In the genomic region with DNA sequence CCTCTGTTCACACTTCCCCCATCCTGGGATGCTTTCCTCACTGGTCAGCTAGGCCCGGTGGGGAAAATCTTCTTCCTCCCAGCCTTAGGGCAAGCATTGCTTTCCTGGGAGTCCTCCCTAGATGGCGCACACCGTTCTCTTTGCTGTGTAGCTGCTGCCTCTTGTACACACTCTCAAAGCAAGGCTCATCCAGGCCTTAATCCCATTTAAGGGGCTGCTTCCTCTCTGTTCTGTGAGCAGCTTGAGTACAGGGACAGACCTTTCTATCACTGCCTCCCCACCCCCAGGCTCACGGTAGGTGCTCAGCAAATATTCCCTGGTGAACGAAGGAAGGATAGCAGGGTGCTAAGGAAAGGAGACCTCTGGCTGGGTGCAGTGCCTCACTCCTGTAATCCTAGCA, we compare ENCODE assay signal across 11 cellular contexts. TPM values are rescaled to one million over a fixed set of nuclear protein-coding genes. Genes with fewer than 3 reads are reported as not detected.
DNase-seq lines count a peak whose midpoint lies in the region; ATAC-seq and TF ChIP-seq lines count a peak whose summit lies in the region.
"Had no signal": no experiment of that assay in that cellular context is flagged by ENCODE, and none has a peak within 500 bp of the region (broad histone marks: within the 10 kb centered on the region; RNA-seq: fewer than 3 reads in every experiment).

No MANE protein-coding gene starts in this region.

- no peak overlapping the region for H3K27ac ChIP-seq in mammary epithelial cell (ENCODE audit: insufficient read depth, low read depth, low read length)
- H3K27ac ChIP-seq: BLaER1 treated with 17β-estradiol and CSF1 and Interleukin-3, amounts not matched to agents 10 nM and 100 nM had no signal

- ATAC-seq in natural killer cell (no peak), GM21447 (IDR thresholded peaks at IDR 0.05; ENCODE audit: unreplicated experiment) (no peak)

- no peaks in the 10 kb centered on the region for H3K9me3 Mint-ChIP-seq in natural killer cell

- no peaks in the 10 kb centered on the region for H3K9me3 ChIP-seq in mammary epithelial cell (replicated peaks; ENCODE audit: insufficient read depth, low read length)
- H3K9me3 ChIP-seq: BLaER1 treated with 17β-estradiol and CSF1 and Interleukin-3, amounts not matched to agents 10 nM and 100 nM had no signal

- no peak overlapping the region for H3K4me2 ChIP-seq in mammary epithelial cell (ENCODE audit: insufficient read depth, low read depth, low read length)
- H3K4me2 ChIP-seq: BLaER1 treated with 17β-estradiol and CSF1 and Interleukin-3, amounts not matched to agents 10 nM and 100 nM had no signal

- CTCF ChIA-PET in mammary epithelial cell (lab: Charles Lee; ENCODE audit: low non-redundant PET), result interaction anchor here (0.6 kb wide), 1 partner anchor 89 kb away, joined by 3 read pairs; no protein-coding TSS in a partner anchor

- no peak overlapping the region for H3K4me3 ChIP-seq in mammary epithelial cell (replicated peaks in 1 of 3; ENCODE audit: insufficient read depth in 1 of 3, low read depth in 2 of 3, low read length in 3 of 3)
- H3K4me3 ChIP-seq: BLaER1 treated with 17β-estradiol and CSF1 and Interleukin-3, amounts not matched to agents 10 nM and 100 nM had no signal

- H3K36me3 Mint-ChIP-seq in natural killer cell, result no peaks in the 10 kb centered on the region

- H3K9ac ChIP-seq in mammary epithelial cell (ENCODE audit: insufficient read depth, low read length), result no peak overlapping the region
- H3K9ac ChIP-seq: BLaER1 treated with 17β-estradiol and CSF1 and Interleukin-3, amounts not matched to agents 10 nM and 100 nM had no signal

- H3K4me1 Mint-ChIP-seq in natural killer cell, result no peaks in the 10 kb centered on the region

- no peaks in the 10 kb centered on the region for H3K79me2 ChIP-seq in mammary epithelial cell (ENCODE audit: insufficient read depth, low read length)

- H3K36me3 ChIP-seq in mammary epithelial cell (ENCODE audit: insufficient read depth, low read length), result no peaks in the 10 kb centered on the region

- H3K4me3 Mint-ChIP-seq in natural killer cell, result no peak overlapping the region

- no peak overlapping the region for H2AFZ ChIP-seq in mammary epithelial cell (ENCODE audit: low read depth, low read length)

- peaks cover 0 to 7% of the 10 kb centered on the region in 2 donors for H3K27me3 Mint-ChIP-seq in natural killer cell (ENCODE audit: low read depth in 2 of 2)

- WGBS in mammary epithelial cell (ENCODE audit: low coverage, missing lambda C conversion rate), result 83% methylated on average over 5 of the region's 5 CpGs

- intact Hi-C loops in mammary epithelial cell (cut with micrococcal nuclease) (no loop called here), natural killer cell (cut with micrococcal nuclease) (no loop called here)

- no peaks in the 10 kb centered on the region for H4K20me1 ChIP-seq in mammary epithelial cell (ENCODE audit: insufficient read depth, low read length)
- H4K20me1 ChIP-seq: BLaER1 treated with 17β-estradiol and CSF1 and Interleukin-3, amounts not matched to agents 10 nM and 100 nM had no signal

- DNase-seq in NCI-H2029 (lab: John Stamatoyannopoulos, UW) (peak; percentile 11), NCI-H2029 treated with DMSO at 0.1 percent for 48 hours (lab: John Stamatoyannopoulos, UW) (no peak), NCI-H510A (lab: John Stamatoyannopoulos, UW) (peak; percentile 50), mammary epithelial cell (peak; percentile 14), retina (peak; percentile 56), amygdala (lab: John Stamatoyannopoulos, UW) (no peak), natural killer cell (no peak)
- DNase-seq: NCI-H2171; stimulated activated CD4-positive, alpha-beta T cell treated with anti-CD3 and anti-CD28 coated beads, Interleukin-4, amount 100 ng/mL, for 4 hours had no signal

- in situ Hi-C loops in mammary epithelial cell (cut with MboI; ENCODE audit: low sequenced_read_pairs in 2 of 2), result no loop called here

- BruUV-seq in mammary epithelial cell (replicated peaks; lab: Mats Ljungman, UMichigan), result no TSS peak

- H3K4me1 ChIP-seq in mammary epithelial cell (ENCODE audit: insufficient read depth, low read length), result peaks cover 5% of the 10 kb centered on the region

- dilution Hi-C loops in mammary epithelial cell (cut with HindIII; ENCODE audit: low sequenced_read_pairs), result no loop called here

- no peaks in the 10 kb centered on the region for H3K27me3 ChIP-seq in mammary epithelial cell (ENCODE audit: insufficient read depth, low read length)
- H3K27me3 ChIP-seq: BLaER1 treated with 17β-estradiol and CSF1 and Interleukin-3, amounts not matched to agents 10 nM and 100 nM had no signal

- no peak overlapping the region for H3K27ac Mint-ChIP-seq in natural killer cell

- TF ChIP-seq CTCF in mammary epithelial cell (conservative IDR thresholded peaks at IDR 0.05 in 1 of 2, IDR thresholded peaks at IDR 0.05 in 1 of 2; ENCODE audit: extremely low read depth in 1 of 2, insufficient read depth in 1 of 2, low read depth in 1 of 2, low read length in 2 of 2) (peak in 1 of 2 donors; percentile 29), natural killer cell (IDR thresholded peaks at IDR 0.05) (no peak)

RNA-seq across cellular contexts. Expression of gene SLC7A10, which starts 11.0 kb away (rescaled TPM):
- total RNA-seq in mammary epithelial cell, result not detected
- polyA plus RNA-seq in mammary epithelial cell, result not detected
- polyA minus RNA-seq in mammary epithelial cell, result not detected
- total RNA-seq in natural killer cell, result not detected

RNA-seq across cellular contexts. Expression of gene LRP3, which starts 20.5 kb away (rescaled TPM):
- total RNA-seq in mammary epithelial cell (10 to 100 TPM; 12.1 to 18.8 TPM), natural killer cell (under 1 TPM in 2 of 3 donors, not detected in 1; 0.33 to 0.38 TPM)
- 1.8 TPM for polyA plus RNA-seq in mammary epithelial cell
- 5.2 TPM for polyA minus RNA-seq in mammary epithelial cell

Comparison
In these comparisons a context has a peak if more than half of its experiments do, and no peak if none do; other contexts are left out.
1. DNase-seq: peak in NCI-H2029 (single experiment), NCI-H510A (single experiment), mammary epithelial cell (single experiment) and retina (single experiment); none in NCI-H2029 treated with DMSO at 0.1 percent for 48 hours (single experiment), amygdala (0 of 56) and natural killer cell (single experiment).
2. RNA of gene LRP3, which starts 20.5 kb away (total RNA-seq): 12.1 to 18.8 TPM in mammary epithelial cell; 0.33 to 0.38 TPM in natural killer cell; every median in the first group is over 4 times any median in the second.